Comparison of ENCODE assay signal across 20 cellular contexts in genomic region chr7:90271753-90272152, GRCh38. TPM values are rescaled to one million over a fixed set of nuclear protein-coding genes. Genes with fewer than 3 reads are reported as not detected.
DNase-seq lines count a peak whose midpoint lies in the region; ATAC-seq and TF ChIP-seq lines count a peak whose summit lies in the region.
"Had no signal": no experiment of that assay in that cellular context is flagged by ENCODE, and none has a peak within 500 bp of the region (broad histone marks: within the 10 kb centered on the region; RNA-seq: fewer than 3 reads in every experiment).

No MANE protein-coding gene starts in this region.

- TF ChIP-seq CTCF in BJ (IDR thresholded peaks at IDR 0.05; ENCODE audit: insufficient read depth, low read depth, low read length) (no peak), prostate gland (IDR thresholded peaks at IDR 0.05) (no peak)

- CTCF ChIA-PET in BJ (lab: Yijun Ruan, JAX): interaction anchor here (0.9 kb wide), 1 partner anchor 118 kb away, joined by 3 read pairs; the partner anchor contains the start of gene STEAP1

- H3K9me3 ChIP-seq in SK-N-MC (ENCODE audit: low read depth, low read length): no peaks in the 10 kb centered on the region
- no peaks in the 10 kb centered on the region for H3K9me3 ChIP-seq in prostate gland
- H3K9me3 ChIP-seq: adrenal gland, pancreas had no signal

- POLR2A ChIA-PET in BJ (lab: Charles Lee): interaction anchor here (0.7 kb wide), 1 partner anchor 60 kb away, joined by 3 read pairs; the partner anchor contains the start of gene STEAP2

- H3K27ac ChIP-seq in SK-N-MC (peak overlapping the region; percentile 82), prostate gland (no peak overlapping the region)
- H3K27ac ChIP-seq: adrenal gland had no signal

- 57% methylated on average over 2 of the region's 2 CpGs for WGBS in prostate gland

- H3K27me3 ChIP-seq in BJ (ENCODE audit: control insufficient read depth, insufficient read depth, low read length) (no peaks in the 10 kb centered on the region), prostate gland (replicated peaks; ENCODE audit: insufficient read depth) (no peaks in the 10 kb centered on the region)
- H3K27me3 ChIP-seq: adrenal gland, pancreas had no signal

- H3K4me3 ChIP-seq in BJ (ENCODE audit: low read depth, low read length) (no peak overlapping the region), SK-N-MC (peak overlapping the region; percentile 44), prostate gland (no peak overlapping the region)
- H3K4me3 ChIP-seq: adrenal gland, pancreas had no signal

- H3K9ac ChIP-seq in SK-N-MC (ENCODE audit: insufficient read length): peak overlapping the region; percentile 51

- intact Hi-C loops in sciatic nerve (cut with DNase I) (no loop called here), prostate gland (cut with DNase I) (no loop called here)

- H3K4me1 ChIP-seq in prostate gland (replicated peaks): no peaks in the 10 kb centered on the region

- ATAC-seq in sciatic nerve: peak; percentile 89

- H3K36me3 ChIP-seq in BJ (ENCODE audit: control insufficient read depth, insufficient read depth, low read length) (no peaks in the 10 kb centered on the region), SK-N-MC (ENCODE audit: insufficient read depth, low read length) (no peaks in the 10 kb centered on the region), prostate gland (no peaks in the 10 kb centered on the region)
- H3K36me3 ChIP-seq: adrenal gland, pancreas had no signal

- TF ChIP-seq POLR2A in prostate gland (IDR thresholded peaks at IDR 0.05): no peak

- DNase-seq in BJ (ENCODE audit: low read depth): peak; percentile 64
- no peak for DNase-seq in SK-N-MC (ENCODE audit: low read depth, low spot score)
- DNase-seq in fibroblast of peridontal ligament (ENCODE audit: extremely low read depth): peak; percentile 91
- no peak for DNase-seq in sciatic nerve (ENCODE audit: low spot score)
- DNase-seq in prostate gland (ENCODE audit: low spot score): no peak
- no peak for DNase-seq in germinal center (ENCODE audit: low spot score)
- no peak for DNase-seq in NCI-H2196 treated with DMSO at 0.1 percent for 48 hours (lab: John Stamatoyannopoulos, UW; ENCODE audit: unreplicated experiment)
- no peak for DNase-seq in CD1c-positive myeloid dendritic cell (ENCODE audit: extremely low spot score)
- DNase-seq: activated CD4-positive, alpha-beta memory T cell treated with anti-CD3 and anti-CD28 coated beads, Interleukin-2, amount 10 ng/mL, durations not matched to agents 7 days and 5 days; adrenal gland; dermis blood vessel endothelial cell; kidney glomerular epithelial cell; pancreas; stimulated activated CD4-positive, alpha-beta T cell treated with anti-CD3 and anti-CD28 coated beads, Interleukin-12 subunit alpha, Interleukin-12 subunit beta, amount 100 ng/mL, for 4 hours had no signal

RNA-seq across cellular contexts. Expression of gene CFAP69, which starts 26.8 kb away (rescaled TPM):
- polyA plus RNA-seq in BJ (2011; rRNA removed): 0.90 and 2.3 TPM in 2 replicates
- polyA minus RNA-seq in BJ (2011; rRNA and poly(A)+ RNA removed): 0.57 and 2.6 TPM in 2 replicates
- total RNA-seq in sciatic nerve (36.1 TPM), prostate gland (10 to 100 TPM; 27.4 to 50.6 TPM)
- total RNA-seq: activated CD4-positive, alpha-beta memory T cell treated with anti-CD3 and anti-CD28 coated beads, Interleukin-2, amount 10 ng/mL, durations not matched to agents 7 days and 5 days had no signal
- polyA plus RNA-seq: CD14-positive monocyte had no signal

RNA-seq across cellular contexts. Expression of gene FAM237B, which starts 49.4 kb away (rescaled TPM):
- not detected in 2 replicates for polyA plus RNA-seq in BJ (2011; rRNA removed)
- not detected in 2 replicates for polyA minus RNA-seq in BJ (2011; rRNA and poly(A)+ RNA removed)
- total RNA-seq in sciatic nerve (not detected), prostate gland (not detected)
- total RNA-seq: activated CD4-positive, alpha-beta memory T cell treated with anti-CD3 and anti-CD28 coated beads, Interleukin-2, amount 10 ng/mL, durations not matched to agents 7 days and 5 days; adrenal gland; Daoy; dermis blood vessel endothelial cell; glomerular endothelial cell; mucosa of gallbladder; pancreas; SK-MEL-5; subcutaneous adipose tissue had no signal
- polyA plus RNA-seq: adrenal gland, CD14-positive monocyte, pancreas had no signal

Comparison
In these comparisons a context has a peak if more than half of its experiments do, and no peak if none do; other contexts are left out.
1. DNase-seq: peak in BJ (single experiment) and fibroblast of peridontal ligament (single experiment); none in SK-N-MC (single experiment), sciatic nerve (single experiment), prostate gland (single experiment), germinal center (single experiment), NCI-H2196 treated with DMSO at 0.1 percent for 48 hours (single experiment) and CD1c-positive myeloid dendritic cell (single experiment).